In genomic region chr17:78258323-78259229, GRCh38 we compare ENCODE assay signal across 8 cellular contexts. TPM values are rescaled to one million over a fixed set of nuclear protein-coding genes. Genes with fewer than 3 reads are reported as not detected.
DNase-seq lines count a peak whose midpoint lies in the region; ATAC-seq and TF ChIP-seq lines count a peak whose summit lies in the region.

No MANE protein-coding gene starts in this region.

- no peaks in the 10 kb centered on the region for H3K27me3 ChIP-seq in heart right ventricle

- H3K36me3 ChIP-seq in heart right ventricle = no peaks in the 10 kb centered on the region

- peak; percentile 8 for DNase-seq in NCI-H510A treated with DMSO at 0.1 percent for 48 hours (lab: John Stamatoyannopoulos, UW)
- DNase-seq in NCI-H510A (lab: John Stamatoyannopoulos, UW) = no peak
- DNase-seq in activated CD8-positive, alpha-beta memory T cell treated with anti-CD3 and anti-CD28 coated beads, Interleukin-2, amount 50 U/mL, for 4 hours = peak; percentile 64
- peak; percentile 62 to 75 for DNase-seq in heart right ventricle
- peak; percentile 70 for DNase-seq in stimulated activated CD4-positive, alpha-beta T cell treated with anti-CD3 and anti-CD28 coated beads, Interleukin-4, amount 100 ng/mL, for 24 hours
- DNase-seq in HEK293T (ENCODE audit: extremely low spot score) = no peak
- no peak for DNase-seq in RWPE1 (ENCODE audit: low spot score)
- DNase-seq in NCI-H82 (lab: John Stamatoyannopoulos, UW) = no peak

- H3K9me3 ChIP-seq in heart right ventricle = no peaks in the 10 kb centered on the region

- peak in 6 of 8 donors; percentile 45 to 57 (median 52) for ATAC-seq in heart right ventricle

- POLR2A ChIA-PET in HEK293T (lab: Yijun Ruan, JAX) = no interaction called here
- POLR2A ChIA-PET in RWPE1 (lab: Yijun Ruan, JAX; ENCODE audit: low non-redundant PET) = no interaction called here

- peaks cover 2 to 92% (median 48%) of the 10 kb centered on the region in 9 donors for H3K4me1 ChIP-seq in heart right ventricle

- CTCF ChIA-PET in HEK293T (lab: Yijun Ruan, JAX) (no interaction called here), RWPE1 (lab: Yijun Ruan, JAX) (no interaction called here)

- peak overlapping the region in 1 of 10 donors; percentile 47 for H3K4me3 ChIP-seq in heart right ventricle

- H3K27ac ChIP-seq in heart right ventricle = peak overlapping the region in 8 of 10 donors; percentile 70 to 96 (median 81)
- H3K27ac ChIP-seq in RWPE1 = no peak overlapping the region

- WGBS in heart right ventricle, 2 donors = 50 to 52% methylated on average over 24 of the region's 24 CpGs

- intact Hi-C loops in heart right ventricle (cut with DNase I) = loop anchor here in 1 of 10 donors (5.0 kb wide), 1 partner anchor 164 kb away; no protein-coding TSS in a partner anchor

- no peak for TF ChIP-seq CTCF in heart right ventricle (IDR thresholded peaks at IDR 0.05)
- TF ChIP-seq CTCF in RWPE1 (conservative IDR thresholded peaks at IDR 0.05; ENCODE audit: low read depth) = no peak

TF ChIP-seq in HEK293T, 16 proteins besides CTCF, POLR2A, EP300 and RAD21:
- no peak for TF ChIP-seq ZNF384 (IDR thresholded peaks at IDR 0.05)
- TF ChIP-seq HDGF (IDR thresholded peaks at IDR 0.05; ENCODE audit: borderline replicate concordance) = no peak
- TF ChIP-seq NFRKB (IDR thresholded peaks at IDR 0.05) = no peak
- TF ChIP-seq SP1 (IDR thresholded peaks at IDR 0.05) = no peak
- TF ChIP-seq ELF4 (IDR thresholded peaks at IDR 0.05) = no peak
- no peak for TF ChIP-seq L3MBTL2 (conservative IDR thresholded peaks at IDR 0.05)
- no peak for TF ChIP-seq TARDBP (IDR thresholded peaks at IDR 0.05)
- TF ChIP-seq BHLHE40 (IDR thresholded peaks at IDR 0.05; ENCODE audit: borderline replicate concordance) = no peak
- no peak for TF ChIP-seq PKNOX1 (IDR thresholded peaks at IDR 0.05)
- TF ChIP-seq FOXK2 (IDR thresholded peaks at IDR 0.05) = no peak
- no peak for TF ChIP-seq CTBP1 (IDR thresholded peaks at IDR 0.05; ENCODE audit: borderline replicate concordance)
- no peak for TF ChIP-seq LEF1 (IDR thresholded peaks at IDR 0.05; ENCODE audit: borderline replicate concordance)
- TF ChIP-seq FOXA1 (IDR thresholded peaks at IDR 0.05) = no peak
- TF ChIP-seq ARNT (IDR thresholded peaks at IDR 0.05) = no peak
- no peak for TF ChIP-seq SUZ12 (IDR thresholded peaks at IDR 0.05)
- TF ChIP-seq FOXM1 (IDR thresholded peaks at IDR 0.05; ENCODE audit: borderline replicate concordance) = no peak
TF ChIP-seq in HEK293T: peak in this region for 0.

RNA-seq across cellular contexts. Expression of gene TMEM235, which starts 27.1 kb away (rescaled TPM):
- total RNA-seq in heart right ventricle = not detected
- polyA plus RNA-seq in heart right ventricle = not detected

RNA-seq across cellular contexts. Expression of gene BIRC5, which starts 44.5 kb away (rescaled TPM):
- total RNA-seq in heart right ventricle = 1 to 10 TPM in 3 of 10 donors, under 1 TPM in 5, not detected in 2; 0.13 to 7.6 (median 0.79) TPM
- polyA plus RNA-seq in heart right ventricle = under 1 TPM; 0.22 to 0.28 TPM

Comparison
In these comparisons a context has a peak if more than half of its experiments do, and no peak if none do; other contexts are left out.
1. DNase-seq: peak in NCI-H510A treated with DMSO at 0.1 percent for 48 hours (single experiment), activated CD8-positive, alpha-beta memory T cell treated with anti-CD3 and anti-CD28 coated beads, Interleukin-2, amount 50 U/mL, for 4 hours (single experiment), heart right ventricle (2 of 2) and stimulated activated CD4-positive, alpha-beta T cell treated with anti-CD3 and anti-CD28 coated beads, Interleukin-4, amount 100 ng/mL, for 24 hours (single experiment); none in NCI-H510A (single experiment), HEK293T (single experiment), RWPE1 (single experiment) and NCI-H82 (single experiment).